Comparison of ENCODE assay signal across 8 cellular contexts in genomic region chr10:60944159-60944909, GRCh38. TPM values are rescaled to one million over a fixed set of nuclear protein-coding genes. Genes with fewer than 3 reads are reported as not detected.
A peak's percentile ranks its signal among the peaks of the same experiment; 100 is the strongest.
DNase-seq lines count a peak whose midpoint lies in the region; ATAC-seq and TF ChIP-seq lines count a peak whose summit lies in the region.

TSS of gene RHOBTB1 (minus strand) at chr10:60944185. CDS start at chr10:60911542, 32,643 bp downstream.

- ATAC-seq in HG02852 (IDR thresholded peaks at IDR 0.05; ENCODE audit: unreplicated experiment) = peak; percentile 45
- ATAC-seq in activated T-cell treated with anti-CD3 and anti-CD28 coated beads, Interleukin-2, amount 50 U/mL, for 72 hours (replicated peaks in 1 of 2) = peak; percentile 67 to 70

- peak; percentile 83 for TF ChIP-seq POLR2A in transverse colon (IDR thresholded peaks at IDR 0.05)

- peak; percentile 19 to 40 for DNase-seq in stimulated activated CD4-positive, alpha-beta T cell treated with anti-CD3 and anti-CD28 coated beads, Interleukin-2, amount 100 ng/mL, for 24 hours
- DNase-seq in stimulated activated CD4-positive, alpha-beta T cell treated with anti-CD3 and anti-CD28 coated beads, Interleukin-2, amount 100 ng/mL, for 48 hours = no peak
- peak; percentile 67 for DNase-seq in NCI-H2171 treated with DMSO at 0.1 percent for 48 hours (lab: John Stamatoyannopoulos, UW)
- DNase-seq in activated T-cell treated with anti-CD3 and anti-CD28 coated beads, Interleukin-2, amount 50 U/mL, for 72 hours = peak; percentile 22 to 24
- DNase-seq in fibroblast of mammary gland (ENCODE audit: low read depth) = peak; percentile 68
- DNase-seq in mucosa of gallbladder (ENCODE audit: low spot score) = peak; percentile 76
- DNase-seq in transverse colon = peak; percentile 79

- H3K27me3 Mint-ChIP-seq in activated T-cell treated with anti-CD3 and anti-CD28 coated beads, Interleukin-2, amount 50 U/mL, for 72 hours (ENCODE audit: low read depth) = peaks cover 71% of the 10 kb centered on the region

- WGBS in transverse colon (ENCODE audit: low coverage in 1 of 2), 2 donors = 2% methylated on average over 57 of the region's 60 CpGs; no CpG with 5 or more reads in 1 of the 2 donors

- H3K4me3 ChIP-seq in fibroblast of mammary gland (ENCODE audit: control insufficient read depth, low read depth, low read length) = peak within 1 kb of the TSS; percentile 75
- peak within 1 kb of the TSS; percentile 64 to 86 (median 83) for H3K4me3 ChIP-seq in transverse colon

- H3K27ac ChIP-seq in transverse colon = peak within 1 kb of the TSS; percentile 91 to 97 (median 95)

- H3K36me3 ChIP-seq in transverse colon = no peaks in the 10 kb centered on the region

- H3K4me1 Mint-ChIP-seq in activated T-cell treated with anti-CD3 and anti-CD28 coated beads, Interleukin-2, amount 50 U/mL, for 72 hours (ENCODE audit: low read depth) = peaks cover 17% of the 10 kb centered on the region

- H3K36me3 Mint-ChIP-seq in activated T-cell treated with anti-CD3 and anti-CD28 coated beads, Interleukin-2, amount 50 U/mL, for 72 hours (ENCODE audit: insufficient read depth in 2 of 2) = no peaks in the 10 kb centered on the region

- TF ChIP-seq EP300 in transverse colon (IDR thresholded peaks at IDR 0.05; ENCODE audit: low read depth) = no peak

- H3K9me3 Mint-ChIP-seq in activated T-cell treated with anti-CD3 and anti-CD28 coated beads, Interleukin-2, amount 50 U/mL, for 72 hours = no peaks in the 10 kb centered on the region

- H3K27ac Mint-ChIP-seq in activated T-cell treated with anti-CD3 and anti-CD28 coated beads, Interleukin-2, amount 50 U/mL, for 72 hours = no peak within 1 kb of the TSS

- in situ Hi-C loops in transverse colon (cut with MboI; ENCODE audit: low pct_ligation_motif_present in 1 of 4, low pct_unique_long_range_greater_than_20kb in 1 of 4, low sequenced_read_pairs in 3 of 4) = no loop called here

- H3K4me1 ChIP-seq in transverse colon = peaks cover 0 to 24% (median 13%) of the 10 kb centered on the region in 4 donors

- no peaks in the 10 kb centered on the region for H3K9me3 ChIP-seq in transverse colon

- no peaks in the 10 kb centered on the region for H3K27me3 ChIP-seq in transverse colon

- TF ChIP-seq CTCF in fibroblast of mammary gland (conservative IDR thresholded peaks at IDR 0.05; ENCODE audit: control insufficient read depth, insufficient read depth, low read depth, low read length) (no peak), transverse colon (IDR thresholded peaks at IDR 0.05) (no peak)

- peak within 1 kb of the TSS; percentile 81 to 82 for H3K4me3 Mint-ChIP-seq in activated T-cell treated with anti-CD3 and anti-CD28 coated beads, Interleukin-2, amount 50 U/mL, for 72 hours

- intact Hi-C loops in transverse colon (cut with DNase I; ENCODE audit: low total_unique reads) = loop anchor here (5.0 kb wide), 1 partner anchor 37 kb away; no protein-coding TSS in a partner anchor

RNA-seq across cellular contexts. Expression of gene RHOBTB1, which starts in this region (rescaled TPM):
- total RNA-seq in activated T-cell treated with anti-CD3 and anti-CD28 coated beads, Interleukin-2, amount 50 U/mL, for 72 hours = under 1 TPM in 1 of 2 donors, not detected in 1; 0.77 TPM
- total RNA-seq in mucosa of gallbladder (16.8 TPM), transverse colon (10 to 100 TPM in 1 of 4 donors, 1 to 10 TPM in 3; 4.0 to 13.1 (median 9.0) TPM)

Comparison
In these comparisons a context has a peak if more than half of its experiments do, and no peak if none do; other contexts are left out.
1. DNase-seq: peak in stimulated activated CD4-positive, alpha-beta T cell treated with anti-CD3 and anti-CD28 coated beads, Interleukin-2, amount 100 ng/mL, for 24 hours (2 of 2), NCI-H2171 treated with DMSO at 0.1 percent for 48 hours (single experiment), fibroblast of mammary gland (single experiment), mucosa of gallbladder (single experiment) and transverse colon (single experiment); none in stimulated activated CD4-positive, alpha-beta T cell treated with anti-CD3 and anti-CD28 coated beads, Interleukin-2, amount 100 ng/mL, for 48 hours (0 of 2).
2. Peak in DNase-seq and ATAC-seq in activated T-cell treated with anti-CD3 and anti-CD28 coated beads, Interleukin-2, amount 50 U/mL, for 72 hours; RNA of the gene not detected or under 1 TPM.